ENCODE assay signal across 9 cellular contexts in the genomic region with DNA sequence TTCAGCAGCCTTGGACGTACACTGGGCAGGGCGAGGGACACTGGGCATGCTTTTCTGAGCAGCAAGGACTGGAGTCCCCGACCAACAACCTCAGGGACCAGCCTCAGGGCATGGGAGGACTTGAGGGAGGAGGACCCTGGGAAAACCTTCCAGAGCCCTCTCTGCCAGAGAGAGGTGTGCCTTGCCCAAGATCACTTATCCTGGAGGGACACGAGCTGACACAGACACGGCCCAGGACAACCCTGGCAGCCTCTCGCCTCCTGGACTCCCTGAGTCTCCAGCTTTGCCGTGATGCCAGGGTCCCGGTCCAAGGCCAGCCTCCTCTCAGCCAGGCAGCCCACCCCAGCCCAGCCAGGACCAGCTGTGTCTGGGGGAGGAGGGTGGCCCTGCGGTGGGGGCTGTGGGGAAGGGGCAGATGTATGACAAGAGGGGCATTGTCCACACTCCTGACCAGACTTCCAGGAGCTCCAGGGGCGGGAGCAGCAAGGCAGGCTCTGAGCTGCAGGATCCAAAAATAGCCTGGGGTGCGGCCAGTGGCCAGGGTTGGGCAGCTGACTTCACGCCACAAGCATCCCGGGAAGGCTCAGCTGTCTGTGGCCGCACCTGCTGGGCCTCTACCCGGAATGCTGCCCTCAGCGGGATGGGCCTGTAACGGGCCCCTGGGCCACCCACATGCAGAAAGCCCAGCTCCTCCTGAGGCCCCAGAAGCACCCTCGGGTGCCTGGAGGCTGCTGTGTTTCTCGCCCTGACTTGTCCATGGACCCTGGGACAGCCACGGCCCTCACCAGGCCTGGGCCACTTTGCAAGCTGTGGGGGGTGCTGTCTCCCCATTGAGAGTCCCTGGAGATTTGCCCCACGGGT.
DNase-seq lines count a peak whose midpoint lies in the region; ATAC-seq, FAIRE-seq and TF ChIP-seq lines count a peak whose summit lies in the region.
"Had no signal": no experiment of that assay in that cellular context is flagged by ENCODE, and none has a peak within 500 bp of the region (broad histone marks: within the 10 kb centered on the region; RNA-seq: fewer than 3 reads in every experiment).

No MANE protein-coding gene starts in this region.

- ATAC-seq in HepG2 = peak; percentile 22
- ATAC-seq in thoracic aorta (ENCODE audit: insufficient number of reproducible peaks, low FRiP score, low read depth) = peak; percentile 46
- no peak for ATAC-seq in HG03442 (IDR thresholded peaks at IDR 0.05; ENCODE audit: unreplicated experiment)
- ATAC-seq in HG02973 (IDR thresholded peaks at IDR 0.05; ENCODE audit: unreplicated experiment) = no peak
- no peak for ATAC-seq in HG03280 (IDR thresholded peaks at IDR 0.05; ENCODE audit: unreplicated experiment)

- H3K27me3 ChIP-seq in HepG2 (ENCODE audit: control insufficient read depth in 1 of 2, insufficient read depth in 2 of 2, low read length in 2 of 2) = peaks cover 27 to 76% of the 10 kb centered on the region in 2 experiments
- no peaks in the 10 kb centered on the region for H3K27me3 ChIP-seq in thoracic aorta (replicated peaks; ENCODE audit: insufficient read depth)

- TF ChIP-seq RAD21 in HepG2 (CRISPR knock-in tag; IDR thresholded peaks at IDR 0.05) = no peak

- 0 out of 2 replicates have a peak overlapping the region, but pooled peaks have one; percentile 6 for H3K4me2 ChIP-seq in HepG2 (ENCODE audit: low read depth, low read length)

- BruUV-seq in HepG2 (replicated peaks; lab: Mats Ljungman, UMichigan) = no TSS peak

- DNase-seq in HT-29 (ENCODE audit: low spot score) (peak; percentile 43), HepG2 (ENCODE audit: low spot score) (peak; percentile 35), thoracic aorta (ENCODE audit: low spot score) (peak; percentile 49)
- DNase-seq in activated naive CD4-positive, alpha-beta T cell treated with Interleukin-2 at 50 U/mL for 16 hours = no peak
- DNase-seq: stimulated activated CD4-positive, alpha-beta T cell treated with anti-CD3 and anti-CD28 coated beads, Interleukin-15, amount 100 ng/mL, for 24 hours had no signal

- H2AFZ ChIP-seq in HepG2 (ENCODE audit: low read length) = no peak overlapping the region

- no peak for FAIRE-seq in HepG2 (lab: Jason Lieb, UNC)

- no peaks in the 10 kb centered on the region for H3K79me2 ChIP-seq in HepG2 (ENCODE audit: insufficient read depth, low read length)

- TF ChIP-seq POLR2A in HepG2 (IDR thresholded peaks at IDR 0.05; ENCODE audit: insufficient read depth in 1 of 2, low read depth in 2 of 2, low read length in 2 of 2) = no peak

- no peaks in the 10 kb centered on the region for H3K9me3 ChIP-seq in HepG2 (ENCODE audit: low read length)
- no peaks in the 10 kb centered on the region for H3K9me3 ChIP-seq in thoracic aorta

- POLR2A ChIA-PET in HepG2 (lab: Yijun Ruan, JAX) = interaction anchor here (0.6 to 1.3 kb wide), 2 partner anchors 114 to 969 kb away, joined by 3 to 6 read pairs; no protein-coding TSS in a partner anchor

- no peaks in the 10 kb centered on the region for H4K20me1 ChIP-seq in HepG2 (ENCODE audit: insufficient read depth, low read length)

- WGBS in HepG2 (ENCODE audit: low lambda C conversion rate) = 0% methylated on average over 6 of the region's 21 CpGs

- H3K4me1 ChIP-seq in HepG2 (ENCODE audit: insufficient read depth, low read length) (peaks cover 14% of the 10 kb centered on the region), thoracic aorta (ENCODE audit: control insufficient read depth in 1 of 2, low read depth in 2 of 2) (peaks cover 17 to 82% of the 10 kb centered on the region in 2 donors)

- TF ChIP-seq EP300 in HepG2 (IDR thresholded peaks at IDR 0.05; ENCODE audit: low read depth in 2 of 2, low read length in 2 of 2) = no peak
- TF ChIP-seq EP300 in HepG2 (CRISPR knock-in tag; IDR thresholded peaks at IDR 0.05; ENCODE audit: borderline replicate concordance) = no peak

- intact Hi-C loops in HepG2 (cut with micrococcal nuclease; ENCODE audit: unreplicated experiment) = no loop called here

- TF ChIP-seq CTCF in HepG2 (CRISPR knock-in tag; IDR thresholded peaks at IDR 0.05) = no peak
- TF ChIP-seq CTCF in thoracic aorta (IDR thresholded peaks at IDR 0.05) = no peak

- H3K9ac ChIP-seq in HepG2 (ENCODE audit: insufficient read depth, low read depth, low read length) = no peak overlapping the region

- H3K36me3 ChIP-seq in HepG2 (replicated peaks in 1 of 2; ENCODE audit: control insufficient read depth in 1 of 2, insufficient read depth in 2 of 2, low read length in 2 of 2) (no peaks in the 10 kb centered on the region), thoracic aorta (no peaks in the 10 kb centered on the region)

- H3K4me3 ChIP-seq in HepG2 (replicated peaks in 1 of 3; ENCODE audit: insufficient read depth in 1 of 3, low read depth in 2 of 3, low read length in 3 of 3) = no peak overlapping the region; a peak in 1 of 6 replicates
- no peak overlapping the region for H3K4me3 ChIP-seq in thoracic aorta

- H3K27ac ChIP-seq in cingulate gyrus (ENCODE audit: low read depth, low read length) (peak overlapping the region; percentile 75), HepG2 (ENCODE audit: extremely low read length, insufficient read depth, low read length) (no peak overlapping the region), thoracic aorta (peak overlapping the region; percentile 88 to 94)

- in situ Hi-C loops in HepG2 (cut with HindIII; ENCODE audit: extremely low pct_ligation_motif_present, low pct_unique_long_range_greater_than_20kb) = no loop called here

- CTCF ChIA-PET in HepG2 (lab: Yijun Ruan, JAX; ENCODE audit: low intra/inter-chr PET ratio, low total read pairs) = no interaction called here

TF ChIP-seq in HepG2, 621 proteins besides CTCF, POLR2A, EP300 and RAD21:
- TF ChIP-seq ZNF207 (IDR thresholded peaks at IDR 0.05; ENCODE audit: borderline replicate concordance) (no peak), YY1 (IDR thresholded peaks at IDR 0.05; ENCODE audit: insufficient read depth, insufficient replicate concordance, low read depth, low read length) (no peak), HES4 (CRISPR knock-in tag; IDR thresholded peaks at IDR 0.05; ENCODE audit: borderline replicate concordance) (0 out of 2 replicates have a peak, but pooled peaks have one; percentile 20), CC2D1A (CRISPR knock-in tag; IDR thresholded peaks at IDR 0.05) (no peak), HNF4A (CRISPR knock-in tag; IDR thresholded peaks at IDR 0.05) (0 out of 2 replicates have a peak, but pooled peaks have one; percentile 8), TEAD3 (CRISPR knock-in tag; optimal IDR thresholded peaks at IDR 0.05; ENCODE audit: borderline replicate concordance) (no peak)
- TF ChIP-seq, protein P1, sequence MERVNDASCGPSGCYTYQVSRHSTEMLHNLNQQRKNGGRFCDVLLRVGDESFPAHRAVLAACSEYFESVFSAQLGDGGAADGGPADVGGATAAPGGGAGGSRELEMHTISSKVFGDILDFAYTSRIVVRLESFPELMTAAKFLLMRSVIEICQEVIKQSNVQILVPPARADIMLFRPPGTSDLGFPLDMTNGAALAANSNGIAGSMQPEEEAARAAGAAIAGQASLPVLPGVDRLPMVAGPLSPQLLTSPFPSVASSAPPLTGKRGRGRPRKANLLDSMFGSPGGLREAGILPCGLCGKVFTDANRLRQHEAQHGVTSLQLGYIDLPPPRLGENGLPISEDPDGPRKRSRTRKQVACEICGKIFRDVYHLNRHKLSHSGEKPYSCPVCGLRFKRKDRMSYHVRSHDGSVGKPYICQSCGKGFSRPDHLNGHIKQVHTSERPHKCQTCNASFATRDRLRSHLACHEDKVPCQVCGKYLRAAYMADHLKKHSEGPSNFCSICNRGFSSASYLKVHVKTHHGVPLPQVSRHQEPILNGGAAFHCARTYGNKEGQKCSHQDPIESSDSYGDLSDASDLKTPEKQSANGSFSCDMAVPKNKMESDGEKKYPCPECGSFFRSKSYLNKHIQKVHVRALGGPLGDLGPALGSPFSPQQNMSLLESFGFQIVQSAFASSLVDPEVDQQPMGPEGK (CRISPR knock-in tag; IDR thresholded peaks at IDR 0.05) = peak; percentile 15; the same call in 1 of the 2 replicates

Comparison
In these comparisons a context has a peak if more than half of its experiments do, and no peak if none do; other contexts are left out.
1. ATAC-seq: peak in HepG2 (single experiment) and thoracic aorta (single experiment); none in HG03442 (single experiment), HG02973 (single experiment) and HG03280 (single experiment).